ENCODE assay signal across 1 cellular context in the genomic region with DNA sequence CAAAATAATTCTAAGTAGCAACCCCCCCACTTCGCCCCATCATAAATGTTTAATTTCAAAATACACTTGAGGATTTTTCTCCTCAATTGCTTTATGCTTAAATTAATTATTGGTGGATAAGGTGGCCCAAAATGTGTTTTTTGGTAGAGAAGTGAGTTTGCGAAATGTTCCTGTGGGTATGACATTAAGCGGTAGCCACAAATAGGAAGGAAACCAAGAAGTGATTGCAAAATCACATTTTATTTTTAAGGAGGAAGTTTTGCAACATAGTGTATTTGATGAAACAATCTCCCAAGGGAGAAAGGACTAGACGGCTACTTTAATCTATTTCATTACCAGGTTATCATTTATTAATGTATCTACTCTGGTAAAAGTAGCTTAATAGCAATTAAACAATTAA.
TF ChIP-seq lines count a peak whose summit lies in the region.

No MANE protein-coding gene starts in this region.

TF ChIP-seq in SK-N-SH, 30 proteins besides CTCF, POLR2A, EP300 and RAD21:
- TF ChIP-seq, protein P1, sequence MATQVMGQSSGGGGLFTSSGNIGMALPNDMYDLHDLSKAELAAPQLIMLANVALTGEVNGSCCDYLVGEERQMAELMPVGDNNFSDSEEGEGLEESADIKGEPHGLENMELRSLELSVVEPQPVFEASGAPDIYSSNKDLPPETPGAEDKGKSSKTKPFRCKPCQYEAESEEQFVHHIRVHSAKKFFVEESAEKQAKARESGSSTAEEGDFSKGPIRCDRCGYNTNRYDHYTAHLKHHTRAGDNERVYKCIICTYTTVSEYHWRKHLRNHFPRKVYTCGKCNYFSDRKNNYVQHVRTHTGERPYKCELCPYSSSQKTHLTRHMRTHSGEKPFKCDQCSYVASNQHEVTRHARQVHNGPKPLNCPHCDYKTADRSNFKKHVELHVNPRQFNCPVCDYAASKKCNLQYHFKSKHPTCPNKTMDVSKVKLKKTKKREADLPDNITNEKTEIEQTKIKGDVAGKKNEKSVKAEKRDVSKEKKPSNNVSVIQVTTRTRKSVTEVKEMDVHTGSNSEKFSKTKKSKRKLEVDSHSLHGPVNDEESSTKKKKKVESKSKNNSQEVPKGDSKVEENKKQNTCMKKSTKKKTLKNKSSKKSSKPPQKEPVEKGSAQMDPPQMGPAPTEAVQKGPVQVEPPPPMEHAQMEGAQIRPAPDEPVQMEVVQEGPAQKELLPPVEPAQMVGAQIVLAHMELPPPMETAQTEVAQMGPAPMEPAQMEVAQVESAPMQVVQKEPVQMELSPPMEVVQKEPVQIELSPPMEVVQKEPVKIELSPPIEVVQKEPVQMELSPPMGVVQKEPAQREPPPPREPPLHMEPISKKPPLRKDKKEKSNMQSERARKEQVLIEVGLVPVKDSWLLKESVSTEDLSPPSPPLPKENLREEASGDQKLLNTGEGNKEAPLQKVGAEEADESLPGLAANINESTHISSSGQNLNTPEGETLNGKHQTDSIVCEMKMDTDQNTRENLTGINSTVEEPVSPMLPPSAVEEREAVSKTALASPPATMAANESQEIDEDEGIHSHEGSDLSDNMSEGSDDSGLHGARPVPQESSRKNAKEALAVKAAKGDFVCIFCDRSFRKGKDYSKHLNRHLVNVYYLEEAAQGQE (IDR thresholded peaks at IDR 0.05; ENCODE audit: low read depth, low read length) = no peak
- TF ChIP-seq, protein P2, sequence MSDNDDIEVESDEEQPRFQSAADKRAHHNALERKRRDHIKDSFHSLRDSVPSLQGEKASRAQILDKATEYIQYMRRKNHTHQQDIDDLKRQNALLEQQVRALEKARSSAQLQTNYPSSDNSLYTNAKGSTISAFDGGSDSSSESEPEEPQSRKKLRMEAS (IDR thresholded peaks at IDR 0.05; ENCODE audit: low read depth) = no peak
TF ChIP-seq in SK-N-SH: peak in this region for 0.
